In genomic region chr7:44221231-44221791, GRCh38 we compare ENCODE assay signal across 1 cellular context.
TF ChIP-seq lines count a peak whose summit lies in the region.

No MANE protein-coding gene starts in this region.

TF ChIP-seq in K562, 482 proteins besides CTCF, POLR2A, EP300 and RAD21 (continued from another document and continues in another):
- TF ChIP-seq, protein P1, sequence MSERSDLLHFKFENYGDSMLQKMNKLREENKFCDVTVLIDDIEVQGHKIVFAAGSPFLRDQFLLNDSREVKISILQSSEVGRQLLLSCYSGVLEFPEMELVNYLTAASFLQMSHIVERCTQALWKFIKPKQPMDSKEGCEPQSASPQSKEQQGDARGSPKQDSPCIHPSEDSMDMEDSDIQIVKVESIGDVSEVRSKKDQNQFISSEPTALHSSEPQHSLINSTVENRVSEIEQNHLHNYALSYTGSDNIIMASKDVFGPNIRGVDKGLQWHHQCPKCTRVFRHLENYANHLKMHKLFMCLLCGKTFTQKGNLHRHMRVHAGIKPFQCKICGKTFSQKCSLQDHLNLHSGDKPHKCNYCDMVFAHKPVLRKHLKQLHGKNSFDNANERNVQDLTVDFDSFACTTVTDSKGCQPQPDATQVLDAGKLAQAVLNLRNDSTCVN (CRISPR knock-in tag; IDR thresholded peaks at IDR 0.05) = no peak
- no peak for TF ChIP-seq POU5F1 (IDR thresholded peaks at IDR 0.05; ENCODE audit: borderline replicate concordance, low read depth, low read length, partially characterized antibody)
- peak; percentile 55 for TF ChIP-seq TFAP4 (CRISPR knock-in tag; IDR thresholded peaks at IDR 0.05; ENCODE audit: borderline replicate concordance)
- TF ChIP-seq, protein P2, sequence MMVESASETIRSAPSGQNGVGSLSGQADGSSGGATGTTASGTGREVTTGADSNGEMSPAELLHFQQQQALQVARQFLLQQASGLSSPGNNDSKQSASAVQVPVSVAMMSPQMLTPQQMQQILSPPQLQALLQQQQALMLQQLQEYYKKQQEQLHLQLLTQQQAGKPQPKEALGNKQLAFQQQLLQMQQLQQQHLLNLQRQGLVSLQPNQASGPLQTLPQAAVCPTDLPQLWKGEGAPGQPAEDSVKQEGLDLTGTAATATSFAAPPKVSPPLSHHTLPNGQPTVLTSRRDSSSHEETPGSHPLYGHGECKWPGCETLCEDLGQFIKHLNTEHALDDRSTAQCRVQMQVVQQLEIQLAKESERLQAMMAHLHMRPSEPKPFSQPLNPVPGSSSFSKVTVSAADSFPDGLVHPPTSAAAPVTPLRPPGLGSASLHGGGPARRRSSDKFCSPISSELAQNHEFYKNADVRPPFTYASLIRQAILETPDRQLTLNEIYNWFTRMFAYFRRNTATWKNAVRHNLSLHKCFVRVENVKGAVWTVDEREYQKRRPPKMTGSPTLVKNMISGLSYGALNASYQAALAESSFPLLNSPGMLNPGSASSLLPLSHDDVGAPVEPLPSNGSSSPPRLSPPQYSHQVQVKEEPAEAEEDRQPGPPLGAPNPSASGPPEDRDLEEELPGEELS (CRISPR knock-in tag; IDR thresholded peaks at IDR 0.05; ENCODE audit: borderline replicate concordance) = peak; percentile 89; the same call in 1 of the 2 replicates
- TF ChIP-seq, protein P3, sequence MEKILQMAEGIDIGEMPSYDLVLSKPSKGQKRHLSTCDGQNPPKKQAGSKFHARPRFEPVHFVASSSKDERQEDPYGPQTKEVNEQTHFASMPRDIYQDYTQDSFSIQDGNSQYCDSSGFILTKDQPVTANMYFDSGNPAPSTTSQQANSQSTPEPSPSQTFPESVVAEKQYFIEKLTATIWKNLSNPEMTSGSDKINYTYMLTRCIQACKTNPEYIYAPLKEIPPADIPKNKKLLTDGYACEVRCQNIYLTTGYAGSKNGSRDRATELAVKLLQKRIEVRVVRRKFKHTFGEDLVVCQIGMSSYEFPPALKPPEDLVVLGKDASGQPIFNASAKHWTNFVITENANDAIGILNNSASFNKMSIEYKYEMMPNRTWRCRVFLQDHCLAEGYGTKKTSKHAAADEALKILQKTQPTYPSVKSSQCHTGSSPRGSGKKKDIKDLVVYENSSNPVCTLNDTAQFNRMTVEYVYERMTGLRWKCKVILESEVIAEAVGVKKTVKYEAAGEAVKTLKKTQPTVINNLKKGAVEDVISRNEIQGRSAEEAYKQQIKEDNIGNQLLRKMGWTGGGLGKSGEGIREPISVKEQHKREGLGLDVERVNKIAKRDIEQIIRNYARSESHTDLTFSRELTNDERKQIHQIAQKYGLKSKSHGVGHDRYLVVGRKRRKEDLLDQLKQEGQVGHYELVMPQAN (IDR thresholded peaks at IDR 0.05; ENCODE audit: borderline replicate concordance) = no peak
- TF ChIP-seq FOXA1 (IDR thresholded peaks at IDR 0.05; ENCODE audit: borderline replicate concordance) = no peak
- TF ChIP-seq JUN (IDR thresholded peaks at IDR 0.05; ENCODE audit: borderline replicate concordance, low read depth, low read length) = no peak
- TF ChIP-seq JUN (CRISPR knock-in tag; IDR thresholded peaks at IDR 0.05; ENCODE audit: borderline replicate concordance) = 0 out of 2 replicates have a peak, but pooled peaks have one; percentile 21
- TF ChIP-seq JUNB (CRISPR knock-in tag; conservative IDR thresholded peaks at IDR 0.05) = no peak
- TF ChIP-seq ZBTB7A (IDR thresholded peaks at IDR 0.05; ENCODE audit: borderline replicate concordance, control insufficient read depth, low read depth, low read length) = 0 out of 2 replicates have a peak, but pooled peaks have one; percentile 11
- TF ChIP-seq HCFC1 (IDR thresholded peaks at IDR 0.05; ENCODE audit: low read depth, low read length) = no peak
- TF ChIP-seq ZFP91 (CRISPR knock-in tag; IDR thresholded peaks at IDR 0.05) = 0 out of 2 replicates have a peak, but pooled peaks have one; percentile 48
- no peak for TF ChIP-seq COPS2 (conservative IDR thresholded peaks at IDR 0.05)
- no peak for TF ChIP-seq ZNF24 (IDR thresholded peaks at IDR 0.05)
- no peak for TF ChIP-seq ZNF146 (CRISPR knock-in tag; IDR thresholded peaks at IDR 0.05; ENCODE audit: unreplicated experiment)
- TF ChIP-seq SMC3 (conservative IDR thresholded peaks at IDR 0.05; ENCODE audit: insufficient read depth, low read depth, low read length) = no peak
- TF ChIP-seq CHD7 (IDR thresholded peaks at IDR 0.05; ENCODE audit: low read depth, low read length) = no peak
- TF ChIP-seq KDM5B (IDR thresholded peaks at IDR 0.05; ENCODE audit: insufficient replicate concordance, low read depth, low read length) = no peak
- peak; percentile 44 for TF ChIP-seq RBFOX2 (IDR thresholded peaks at IDR 0.05; ENCODE audit: low read depth, low read length)
- peak in 1 of 2 experiments; percentile 50; a peak in 1 of 3 replicates for TF ChIP-seq CBX3 (IDR thresholded peaks at IDR 0.05; ENCODE audit: borderline replicate concordance in 1 of 2, low read length in 2 of 2)
- TF ChIP-seq ZNF274 (IDR thresholded peaks at IDR 0.05; ENCODE audit: borderline replicate concordance, low read depth, low read length) = no peak
- TF ChIP-seq, protein P4, sequence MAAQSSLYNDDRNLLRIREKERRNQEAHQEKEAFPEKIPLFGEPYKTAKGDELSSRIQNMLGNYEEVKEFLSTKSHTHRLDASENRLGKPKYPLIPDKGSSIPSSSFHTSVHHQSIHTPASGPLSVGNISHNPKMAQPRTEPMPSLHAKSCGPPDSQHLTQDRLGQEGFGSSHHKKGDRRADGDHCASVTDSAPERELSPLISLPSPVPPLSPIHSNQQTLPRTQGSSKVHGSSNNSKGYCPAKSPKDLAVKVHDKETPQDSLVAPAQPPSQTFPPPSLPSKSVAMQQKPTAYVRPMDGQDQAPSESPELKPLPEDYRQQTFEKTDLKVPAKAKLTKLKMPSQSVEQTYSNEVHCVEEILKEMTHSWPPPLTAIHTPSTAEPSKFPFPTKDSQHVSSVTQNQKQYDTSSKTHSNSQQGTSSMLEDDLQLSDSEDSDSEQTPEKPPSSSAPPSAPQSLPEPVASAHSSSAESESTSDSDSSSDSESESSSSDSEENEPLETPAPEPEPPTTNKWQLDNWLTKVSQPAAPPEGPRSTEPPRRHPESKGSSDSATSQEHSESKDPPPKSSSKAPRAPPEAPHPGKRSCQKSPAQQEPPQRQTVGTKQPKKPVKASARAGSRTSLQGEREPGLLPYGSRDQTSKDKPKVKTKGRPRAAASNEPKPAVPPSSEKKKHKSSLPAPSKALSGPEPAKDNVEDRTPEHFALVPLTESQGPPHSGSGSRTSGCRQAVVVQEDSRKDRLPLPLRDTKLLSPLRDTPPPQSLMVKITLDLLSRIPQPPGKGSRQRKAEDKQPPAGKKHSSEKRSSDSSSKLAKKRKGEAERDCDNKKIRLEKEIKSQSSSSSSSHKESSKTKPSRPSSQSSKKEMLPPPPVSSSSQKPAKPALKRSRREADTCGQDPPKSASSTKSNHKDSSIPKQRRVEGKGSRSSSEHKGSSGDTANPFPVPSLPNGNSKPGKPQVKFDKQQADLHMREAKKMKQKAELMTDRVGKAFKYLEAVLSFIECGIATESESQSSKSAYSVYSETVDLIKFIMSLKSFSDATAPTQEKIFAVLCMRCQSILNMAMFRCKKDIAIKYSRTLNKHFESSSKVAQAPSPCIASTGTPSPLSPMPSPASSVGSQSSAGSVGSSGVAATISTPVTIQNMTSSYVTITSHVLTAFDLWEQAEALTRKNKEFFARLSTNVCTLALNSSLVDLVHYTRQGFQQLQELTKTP (IDR thresholded peaks at IDR 0.05; ENCODE audit: low read depth in 1 of 2, partially characterized antibody in 2 of 2) = no peak
- TF ChIP-seq, protein P5, sequence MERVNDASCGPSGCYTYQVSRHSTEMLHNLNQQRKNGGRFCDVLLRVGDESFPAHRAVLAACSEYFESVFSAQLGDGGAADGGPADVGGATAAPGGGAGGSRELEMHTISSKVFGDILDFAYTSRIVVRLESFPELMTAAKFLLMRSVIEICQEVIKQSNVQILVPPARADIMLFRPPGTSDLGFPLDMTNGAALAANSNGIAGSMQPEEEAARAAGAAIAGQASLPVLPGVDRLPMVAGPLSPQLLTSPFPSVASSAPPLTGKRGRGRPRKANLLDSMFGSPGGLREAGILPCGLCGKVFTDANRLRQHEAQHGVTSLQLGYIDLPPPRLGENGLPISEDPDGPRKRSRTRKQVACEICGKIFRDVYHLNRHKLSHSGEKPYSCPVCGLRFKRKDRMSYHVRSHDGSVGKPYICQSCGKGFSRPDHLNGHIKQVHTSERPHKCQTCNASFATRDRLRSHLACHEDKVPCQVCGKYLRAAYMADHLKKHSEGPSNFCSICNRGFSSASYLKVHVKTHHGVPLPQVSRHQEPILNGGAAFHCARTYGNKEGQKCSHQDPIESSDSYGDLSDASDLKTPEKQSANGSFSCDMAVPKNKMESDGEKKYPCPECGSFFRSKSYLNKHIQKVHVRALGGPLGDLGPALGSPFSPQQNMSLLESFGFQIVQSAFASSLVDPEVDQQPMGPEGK (CRISPR knock-in tag; IDR thresholded peaks at IDR 0.05; ENCODE audit: borderline replicate concordance) = no peak
